ENCODE assay signal across 25 cellular contexts in the genomic region with DNA sequence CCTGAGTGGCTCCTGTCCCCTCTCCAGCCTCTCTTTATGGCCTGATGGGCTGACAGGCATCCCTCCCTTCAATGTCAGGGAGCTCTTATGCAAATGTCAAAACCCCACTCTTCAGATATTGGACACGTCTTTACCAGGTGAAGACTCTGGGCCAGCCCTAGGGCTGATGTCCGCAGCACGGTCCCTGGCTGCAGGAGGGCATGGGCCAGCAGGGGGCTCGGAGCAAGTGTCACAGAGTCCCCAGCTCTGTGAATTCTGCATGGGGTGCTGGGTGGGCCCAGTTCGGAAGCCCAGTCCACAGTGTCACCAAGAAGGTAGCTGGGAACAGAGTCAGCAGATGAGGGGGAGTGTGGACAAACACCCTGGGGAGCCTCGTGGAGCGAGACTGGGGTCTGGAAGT. TPM values are rescaled to one million over a fixed set of nuclear protein-coding genes. Genes with fewer than 3 reads are reported as not detected.
DNase-seq lines count a peak whose midpoint lies in the region; ATAC-seq, FAIRE-seq and TF ChIP-seq lines count a peak whose summit lies in the region.
"Had no signal": no experiment of that assay in that cellular context is flagged by ENCODE, and none has a peak within 500 bp of the region (broad histone marks: within the 10 kb centered on the region; RNA-seq: fewer than 3 reads in every experiment).

No MANE protein-coding gene starts in this region.

- WGBS in HepG2 (ENCODE audit: low lambda C conversion rate), result 0% methylated on average over 1 of the region's 7 CpGs
- WGBS in right lobe of liver (ENCODE audit: insufficient coverage, low coverage, low lambda C conversion rate, missing lambda C conversion rate), result 60% methylated on average over 3 of the region's 7 CpGs

- H3K36me3 Mint-ChIP-seq in neural progenitor cell, result no peaks in the 10 kb centered on the region
- H3K36me3 Mint-ChIP-seq: CD4-positive, alpha-beta memory T cell had no signal

- no peak overlapping the region for H3K4me2 ChIP-seq in HepG2 (ENCODE audit: low read depth, low read length)
- no peak overlapping the region for H3K4me2 ChIP-seq in neural progenitor cell
- H3K4me2 ChIP-seq: A549, GM23338 had no signal

- H3K79me2 ChIP-seq in HepG2 (ENCODE audit: insufficient read depth, low read length), result no peaks in the 10 kb centered on the region
- H3K79me2 ChIP-seq in neural progenitor cell (ENCODE audit: low read depth), result no peaks in the 10 kb centered on the region

- H3F3A ChIP-seq in neural progenitor cell (ENCODE audit: low read depth), result peaks cover 20% of the 10 kb centered on the region

- no peak overlapping the region for H2AFZ ChIP-seq in HepG2 (ENCODE audit: low read length)
- H2AFZ ChIP-seq in neural progenitor cell (replicated peaks), result no peak overlapping the region
- H2AFZ ChIP-seq: GM23338 had no signal

- TF ChIP-seq EP300 in HepG2 (IDR thresholded peaks at IDR 0.05; ENCODE audit: low read depth in 2 of 2, low read length in 2 of 2), result no peak
- no peak for TF ChIP-seq EP300 in HepG2 (CRISPR knock-in tag; IDR thresholded peaks at IDR 0.05; ENCODE audit: borderline replicate concordance)

- CTCF ChIA-PET in HepG2 (lab: Yijun Ruan, JAX; ENCODE audit: low intra/inter-chr PET ratio, low total read pairs), result no interaction called here

- no peak overlapping the region for H3K4me3 Mint-ChIP-seq in neural progenitor cell
- H3K4me3 Mint-ChIP-seq: CD4-positive, alpha-beta memory T cell; GM23338; H9; HFFc6 had no signal

- H3K27me3 ChIP-seq in HepG2 (ENCODE audit: control insufficient read depth in 1 of 2, insufficient read depth in 2 of 2, low read length in 2 of 2), result peaks cover 0 to 50% of the 10 kb centered on the region in 2 experiments; a peak in 4 of 5 replicates
- no peaks in the 10 kb centered on the region for H3K27me3 ChIP-seq in right lobe of liver
- H3K27me3 ChIP-seq in WERI-Rb-1 (ENCODE audit: insufficient read depth, low read depth, severe bottlenecking), result no peaks in the 10 kb centered on the region
- no peaks in the 10 kb centered on the region for H3K27me3 ChIP-seq in neural progenitor cell

- intact Hi-C loops in HepG2 (cut with micrococcal nuclease; ENCODE audit: unreplicated experiment) (no loop called here), right lobe of liver (cut with DNase I) (no loop called here)

- no peak overlapping the region for H3K9ac ChIP-seq in HepG2 (ENCODE audit: insufficient read depth, low read depth, low read length)
- H3K9ac ChIP-seq in neural progenitor cell, result no peak overlapping the region

- no peak for FAIRE-seq in HepG2 (lab: Jason Lieb, UNC)
- FAIRE-seq: A549, GM12891, GM18507 had no signal

- in situ Hi-C loops in HepG2 (cut with HindIII; ENCODE audit: extremely low pct_ligation_motif_present, low pct_unique_long_range_greater_than_20kb), result no loop called here

- DNase-seq in HepG2 (ENCODE audit: low spot score) (no peak), right lobe of liver (no peak), WERI-Rb-1 (no peak), neural progenitor cell (ENCODE audit: low spot score) (no peak), HCEC 1CT (no peak), AG20443 (ENCODE audit: low spot score) (no peak), islet precursor cell (no peak)
- DNase-seq: 8988T; ACHN; C1 segment of cervical spinal cord; Calu3; CD4-positive, alpha-beta memory T cell; COR-L47; DMS53; DMS79 treated with DMSO at 0.1 percent for 48 hours; GF-D8; H9; HFFc6 had no signal

- H3K27me3 Mint-ChIP-seq in neural progenitor cell (ENCODE audit: insufficient read depth, low read depth), result peaks cover 6% of the 10 kb centered on the region

- H4K20me1 ChIP-seq in HepG2 (ENCODE audit: insufficient read depth, low read length) (no peaks in the 10 kb centered on the region), neural progenitor cell (ENCODE audit: low read depth) (no peaks in the 10 kb centered on the region)

- no TSS peak for BruUV-seq in HepG2 (replicated peaks; lab: Mats Ljungman, UMichigan)

- H3K9me3 ChIP-seq in HepG2 (ENCODE audit: low read length) (no peaks in the 10 kb centered on the region), right lobe of liver (no peaks in the 10 kb centered on the region), WERI-Rb-1 (ENCODE audit: severe bottlenecking) (no peaks in the 10 kb centered on the region), neural progenitor cell (ENCODE audit: low read depth) (no peaks in the 10 kb centered on the region)
- H3K9me3 ChIP-seq: A549 had no signal

- POLR2A ChIA-PET in HepG2 (lab: Yijun Ruan, JAX), result no interaction called here

- TF ChIP-seq RAD21 in HepG2 (CRISPR knock-in tag; IDR thresholded peaks at IDR 0.05), result peak; percentile 11; the same call in 1 of the 2 replicates

- peak; percentile 60 for ATAC-seq in HepG2
- ATAC-seq in right lobe of liver, result no peak
- ATAC-seq: A549, GM23338 had no signal

- H3K36me3 ChIP-seq in HepG2 (replicated peaks in 1 of 2; ENCODE audit: control insufficient read depth in 1 of 2, insufficient read depth in 2 of 2, low read length in 2 of 2) (no peaks in the 10 kb centered on the region), right lobe of liver (no peaks in the 10 kb centered on the region), WERI-Rb-1 (peaks cover 2% of the 10 kb centered on the region; the same call in 1 of the 2 replicates), neural progenitor cell (no peaks in the 10 kb centered on the region)

- TF ChIP-seq POLR2A in HepG2 (IDR thresholded peaks at IDR 0.05; ENCODE audit: insufficient read depth in 1 of 2, low read depth in 2 of 2, low read length in 2 of 2) (no peak), right lobe of liver (IDR thresholded peaks at IDR 0.05) (no peak)

- H3K4me3 ChIP-seq in HepG2 (replicated peaks in 1 of 3; ENCODE audit: insufficient read depth in 1 of 3, low read depth in 2 of 3, low read length in 3 of 3), result no peak overlapping the region
- H3K4me3 ChIP-seq in right lobe of liver, result no peak overlapping the region
- no peak overlapping the region for H3K4me3 ChIP-seq in WERI-Rb-1 (ENCODE audit: low read depth, low read length)
- H3K4me3 ChIP-seq in neural progenitor cell, result no peak overlapping the region
- H3K4me3 ChIP-seq: A549, GM23338 had no signal

- TF ChIP-seq CTCF in HepG2 (CRISPR knock-in tag; IDR thresholded peaks at IDR 0.05) (no peak; the same call in 1 of the 2 replicates), right lobe of liver (IDR thresholded peaks at IDR 0.05) (no peak), WERI-Rb-1 (IDR thresholded peaks at IDR 0.05; ENCODE audit: low read depth, low read length) (peak; percentile 52), neural progenitor cell (IDR thresholded peaks at IDR 0.05) (no peak)

- H3K4me1 Mint-ChIP-seq in neural progenitor cell, result peaks cover 49% of the 10 kb centered on the region
- H3K4me1 Mint-ChIP-seq: CD4-positive, alpha-beta memory T cell had no signal

- H3K27ac ChIP-seq in HepG2 (ENCODE audit: extremely low read length, insufficient read depth, low read length) (no peak overlapping the region), right lobe of liver (no peak overlapping the region), WERI-Rb-1 (no peak overlapping the region), neural progenitor cell (no peak overlapping the region)
- H3K27ac ChIP-seq: A549 had no signal

- H3K4me1 ChIP-seq in HepG2 (ENCODE audit: insufficient read depth, low read length) (peaks cover 6% of the 10 kb centered on the region), right lobe of liver (no peaks in the 10 kb centered on the region), neural progenitor cell (peaks cover 16% of the 10 kb centered on the region)
- H3K4me1 ChIP-seq: A549 had no signal

- no peaks in the 10 kb centered on the region for H3K9me3 Mint-ChIP-seq in neural progenitor cell
- H3K9me3 Mint-ChIP-seq: CD4-positive, alpha-beta memory T cell; GM23338; H9; HFFc6 had no signal

- H3K27ac Mint-ChIP-seq in neural progenitor cell, result peak overlapping the region; percentile 60
- H3K27ac Mint-ChIP-seq: GM23338, H9, HFFc6 had no signal

TF ChIP-seq in HepG2, 621 proteins besides CTCF, POLR2A, EP300 and RAD21 (continues in another document):
- TF ChIP-seq SP140L (CRISPR knock-in tag; IDR thresholded peaks at IDR 0.05; ENCODE audit: borderline replicate concordance), result no peak
- TF ChIP-seq, protein P1, sequence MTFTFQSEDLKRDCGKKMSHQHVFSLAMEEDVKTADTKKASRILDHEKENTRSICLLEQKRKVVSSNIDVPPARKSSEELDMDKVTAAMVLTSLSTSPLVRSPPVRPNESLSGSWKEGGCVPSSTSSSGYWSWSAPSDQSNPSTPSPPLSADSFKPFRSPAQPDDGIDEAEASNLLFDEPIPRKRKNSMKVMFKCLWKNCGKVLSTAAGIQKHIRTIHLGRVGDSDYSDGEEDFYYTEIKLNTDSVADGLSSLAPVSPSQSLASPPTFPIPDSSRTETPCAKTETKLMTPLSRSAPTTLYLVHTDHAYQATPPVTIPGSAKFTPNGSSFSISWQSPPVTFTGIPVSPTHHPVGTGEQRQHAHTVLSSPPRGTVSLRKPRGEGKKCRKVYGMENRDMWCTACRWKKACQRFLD (CRISPR knock-in tag; IDR thresholded peaks at IDR 0.05; ENCODE audit: borderline replicate concordance), result no peak
- TF ChIP-seq NCOR1 (IDR thresholded peaks at IDR 0.05; ENCODE audit: borderline replicate concordance, low read length), result no peak

RNA-seq across cellular contexts. Expression of a gene that starts 39.6 kb away (rescaled TPM):
- total RNA-seq in HepG2 (2016; rRNA removed; fragmentation: Illumina TruSeq; extraction: Trizol) (0.02 TPM in 1 of 2 replicates, not detected in the other), right lobe of liver (not detected), neural progenitor cell (ENCODE audit: low replicate concordance) (0.06 TPM in 1 of 2 replicates, not detected in the other)
- not detected in 2 replicates for total RNA-seq in HepG2 (2016; cell fraction: cytosol; rRNA removed; fragmentation: Illumina TruSeq; extraction: Trizol; ENCODE audit: low read depth)
- not detected in 2 replicates for total RNA-seq in HepG2 (2016; cell fraction: insoluble cytoplasmic fraction; rRNA removed; fragmentation: Illumina TruSeq; extraction: Trizol)
- total RNA-seq in HepG2 (2016; cell fraction: membrane; rRNA removed; fragmentation: Illumina TruSeq; extraction: Trizol), result not detected in 2 replicates
- total RNA-seq in HepG2 (2016; cell fraction: nucleus; rRNA removed; fragmentation: Illumina TruSeq; extraction: Trizol), result not detected in 2 replicates
- 0.16 and 0.20 TPM in 2 replicates for polyA plus RNA-seq in HepG2 (2011; rRNA removed)
- 0.09 and 0.17 TPM in 2 replicates for polyA plus RNA-seq in HepG2 (2011; cell fraction: cytosol; rRNA removed)
- 0.08 and 0.12 TPM in 2 replicates for polyA plus RNA-seq in HepG2 (2011; cell fraction: nucleus; rRNA removed)
- 0.03 and 0.04 TPM in 2 replicates for polyA plus RNA-seq in HepG2 (2012)
- not detected in 2 replicates for polyA plus RNA-seq in HepG2 (2016; cell fraction: cytosol; fragmentation: Illumina TruSeq; extraction: Trizol; ENCODE audit: low read depth)
- not detected in 2 replicates for polyA plus RNA-seq in HepG2 (2016; cell fraction: insoluble cytoplasmic fraction; fragmentation: Illumina TruSeq; extraction: Trizol; ENCODE audit: low read depth)
- polyA plus RNA-seq in HepG2 (2016; cell fraction: membrane; fragmentation: Illumina TruSeq; extraction: Trizol; ENCODE audit: low read depth), result not detected in 2 replicates
- polyA plus RNA-seq in HepG2 (2016; cell fraction: nucleus; fragmentation: Illumina TruSeq; extraction: Trizol; ENCODE audit: insufficient read depth, low read depth), result not detected in 2 replicates
- 0.14 TPM in 1 of 2 replicates, not detected in the other for polyA minus RNA-seq in HepG2 (2011; rRNA and poly(A)+ RNA removed; ENCODE audit: low replicate concordance)
- 0.26 TPM in 1 of 2 replicates, not detected in the other for polyA minus RNA-seq in HepG2 (2011; cell fraction: cytosol; rRNA and poly(A)+ RNA removed)
- polyA minus RNA-seq in HepG2 (2011; cell fraction: nucleus; rRNA and poly(A)+ RNA removed), result not detected in 2 replicates
- total RNA-seq: Calu3; CD4-positive, alpha-beta memory T cell; Daoy; G401; GM23338; H4; HFFc6 had no signal
- polyA plus RNA-seq: CD4-positive, alpha-beta memory T cell; GM23338 had no signal
